Comparison of ENCODE assay signal across 17 cellular contexts in the genomic region with DNA sequence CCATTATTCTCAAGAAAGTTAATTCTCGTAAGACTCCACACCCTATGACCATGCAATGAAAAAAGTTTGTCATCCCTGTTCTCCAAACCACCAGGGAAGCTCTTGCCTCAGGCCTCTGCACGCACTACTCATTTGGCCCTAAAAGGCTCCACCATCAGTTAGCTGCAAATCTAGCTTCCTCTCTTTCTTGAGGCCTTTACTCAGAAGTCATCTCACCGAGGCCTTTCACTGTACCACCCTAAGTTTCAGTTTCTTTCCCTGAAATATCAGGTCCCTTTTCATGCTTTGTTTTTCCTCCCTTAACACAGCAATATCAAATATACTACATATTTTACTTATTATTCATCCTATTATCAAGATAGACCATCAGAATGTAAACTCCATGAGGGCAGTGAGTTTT. TPM values are rescaled to one million over a fixed set of nuclear protein-coding genes. Genes with fewer than 3 reads are reported as not detected.
DNase-seq lines count a peak whose midpoint lies in the region; ATAC-seq, FAIRE-seq and TF ChIP-seq lines count a peak whose summit lies in the region.
"Had no signal": no experiment of that assay in that cellular context is flagged by ENCODE, and none has a peak within 500 bp of the region (broad histone marks: within the 10 kb centered on the region; RNA-seq: fewer than 3 reads in every experiment).

No MANE protein-coding gene starts in this region.

- TF ChIP-seq CTCF in pancreas (IDR thresholded peaks at IDR 0.05) = no peak

- peaks cover 38% of the 10 kb centered on the region for H3K4me1 Mint-ChIP-seq in activated CD8-positive, alpha-beta memory T cell treated with anti-CD3 and anti-CD28 coated beads, Interleukin-2, amount 10 ng/mL, durations not matched to agents 7 days and 5 days
- H3K4me1 Mint-ChIP-seq in memory B cell = no peaks in the 10 kb centered on the region
- H3K4me1 Mint-ChIP-seq: WTC11 had no signal

- no peaks in the 10 kb centered on the region for H3K27me3 ChIP-seq in pancreas
- H3K27me3 ChIP-seq: thyroid gland had no signal

- no peak overlapping the region for H3K4me3 Mint-ChIP-seq in activated CD8-positive, alpha-beta memory T cell treated with anti-CD3 and anti-CD28 coated beads, Interleukin-2, amount 10 ng/mL, durations not matched to agents 7 days and 5 days
- H3K4me3 Mint-ChIP-seq in memory B cell = no peak overlapping the region
- H3K4me3 Mint-ChIP-seq: activated T-cell treated with anti-CD3 and anti-CD28 coated beads, Interleukin-2, amount 50 U/mL, for 24 hours; CD4-positive, alpha-beta memory T cell; dendritic cell treated with granulocyte-macrophage colony-stimulating factor and Interleukin-4, amounts not matched to agents 40 ng/mL and 50 ng/mL, for 4 days; WTC11 had no signal

- peak overlapping the region; percentile 64 for H3K27ac Mint-ChIP-seq in activated CD8-positive, alpha-beta memory T cell treated with anti-CD3 and anti-CD28 coated beads, Interleukin-2, amount 10 ng/mL, durations not matched to agents 7 days and 5 days
- peak overlapping the region; percentile 29 for H3K27ac Mint-ChIP-seq in memory B cell
- H3K27ac Mint-ChIP-seq: activated T-cell treated with anti-CD3 and anti-CD28 coated beads, Interleukin-2, amount 50 U/mL, for 24 hours; CD4-positive, alpha-beta memory T cell; dendritic cell treated with granulocyte-macrophage colony-stimulating factor and Interleukin-4, amounts not matched to agents 40 ng/mL and 50 ng/mL, for 4 days; WTC11 had no signal

- H3K9me3 ChIP-seq in pancreas = no peaks in the 10 kb centered on the region
- H3K9me3 ChIP-seq: A549, thyroid gland had no signal

- peak; percentile 43 for DNase-seq in activated CD8-positive, alpha-beta memory T cell treated with anti-CD3 and anti-CD28 coated beads, Interleukin-2, amount 10 ng/mL, durations not matched to agents 7 days and 5 days
- no peak for DNase-seq in activated CD8-positive, alpha-beta memory T cell treated with anti-CD3 and anti-CD28 coated beads for 24 hours
- DNase-seq in memory B cell (ENCODE audit: low spot score in 2 of 2) (no peak), NCI-H226 (no peak), OCI-M2 (lab: John Stamatoyannopoulos, UW; ENCODE audit: unreplicated experiment) (no peak), pancreas (no peak)
- DNase-seq: activated T-cell treated with anti-CD3 and anti-CD28 coated beads, Interleukin-2, amount 50 U/mL, for 24 hours; aorta; CD4-positive, alpha-beta memory T cell; KBM-7; NCI-H2029 treated with DMSO at 0.1 percent for 48 hours; thyroid gland had no signal

- no peak overlapping the region for H3K4me3 ChIP-seq in pancreas
- H3K4me3 ChIP-seq: A549, thyroid gland had no signal

- no peaks in the 10 kb centered on the region for H3K9me3 Mint-ChIP-seq in activated CD8-positive, alpha-beta memory T cell treated with anti-CD3 and anti-CD28 coated beads, Interleukin-2, amount 10 ng/mL, durations not matched to agents 7 days and 5 days (ENCODE audit: low read depth)
- no peaks in the 10 kb centered on the region for H3K9me3 Mint-ChIP-seq in memory B cell
- H3K9me3 Mint-ChIP-seq: activated T-cell treated with anti-CD3 and anti-CD28 coated beads, Interleukin-2, amount 50 U/mL, for 24 hours; CD4-positive, alpha-beta memory T cell; dendritic cell treated with granulocyte-macrophage colony-stimulating factor and Interleukin-4, amounts not matched to agents 40 ng/mL and 50 ng/mL, for 4 days; WTC11 had no signal

- CTCF ChIA-PET in activated CD8-positive, alpha-beta memory T cell treated with anti-CD3 and anti-CD28 coated beads, Interleukin-2, amount 10 ng/mL, durations not matched to agents 7 days and 5 days (lab: Charles Lee) = interaction anchor here (0.6 to 1.4 kb wide), 3 partner anchors 12 to 226 kb away, joined by 3 to 4 read pairs (median 4); no protein-coding TSS in a partner anchor

- WGBS in pancreas, 2 donors = 94 to 95% methylated on average over 3 of the region's 3 CpGs

- no peak overlapping the region for H3K27ac ChIP-seq in pancreas
- H3K27ac ChIP-seq: A549, thyroid gland had no signal

- no peaks in the 10 kb centered on the region for H3K4me1 ChIP-seq in pancreas

- no peak for FAIRE-seq in pancreas (lab: Jason Lieb, UNC)
- FAIRE-seq: A549 had no signal

- peaks cover 68% of the 10 kb centered on the region for H3K36me3 Mint-ChIP-seq in activated CD8-positive, alpha-beta memory T cell treated with anti-CD3 and anti-CD28 coated beads, Interleukin-2, amount 10 ng/mL, durations not matched to agents 7 days and 5 days
- peaks cover 43% of the 10 kb centered on the region for H3K36me3 Mint-ChIP-seq in memory B cell

- no peaks in the 10 kb centered on the region for H3K27me3 Mint-ChIP-seq in activated CD8-positive, alpha-beta memory T cell treated with anti-CD3 and anti-CD28 coated beads, Interleukin-2, amount 10 ng/mL, durations not matched to agents 7 days and 5 days
- H3K27me3 Mint-ChIP-seq in memory B cell = no peaks in the 10 kb centered on the region
- H3K27me3 Mint-ChIP-seq: activated T-cell treated with anti-CD3 and anti-CD28 coated beads, Interleukin-2, amount 50 U/mL, for 24 hours; CD4-positive, alpha-beta memory T cell; dendritic cell treated with granulocyte-macrophage colony-stimulating factor and Interleukin-4, amounts not matched to agents 40 ng/mL and 50 ng/mL, for 4 days had no signal

- intact Hi-C loops in pancreas (cut with DNase I) = no loop called here

- peak; percentile 76 for ATAC-seq in activated CD8-positive, alpha-beta memory T cell treated with anti-CD3 and anti-CD28 coated beads, Interleukin-2, amount 10 ng/mL, durations not matched to agents 7 days and 5 days
- ATAC-seq in GM21515 (IDR thresholded peaks at IDR 0.05; ENCODE audit: unreplicated experiment) (peak; percentile 63), HG03139 (IDR thresholded peaks at IDR 0.05; ENCODE audit: unreplicated experiment) (peak; percentile 46), memory B cell (ENCODE audit: low read depth) (no peak), pancreas (no peak)
- ATAC-seq: A549, WTC11 had no signal

- no peaks in the 10 kb centered on the region for H3K36me3 ChIP-seq in pancreas
- H3K36me3 ChIP-seq: thyroid gland had no signal

RNA-seq across cellular contexts. Expression of a gene that starts 39.1 kb away (rescaled TPM):
- total RNA-seq in activated CD8-positive, alpha-beta memory T cell treated with anti-CD3 and anti-CD28 coated beads, Interleukin-2, amount 10 ng/mL, durations not matched to agents 7 days and 5 days = 10 to 100 TPM; 74.9 to 81.8 TPM
- 1 to 10 TPM; 1.8 to 5.4 (median 3.0) TPM for total RNA-seq in pancreas
- 1 to 10 TPM; 2.1 to 8.2 TPM for polyA plus RNA-seq in pancreas

Comparison
In these comparisons a context has a peak if more than half of its experiments do, and no peak if none do; other contexts are left out.
1. ATAC-seq: peak in activated CD8-positive, alpha-beta memory T cell treated with anti-CD3 and anti-CD28 coated beads, Interleukin-2, amount 10 ng/mL, durations not matched to agents 7 days and 5 days (single experiment), GM21515 (single experiment) and HG03139 (single experiment); none in memory B cell (single experiment) and pancreas (0 of 4).
2. RNA of a gene that starts 39.1 kb away (total RNA-seq): 74.9 to 81.8 TPM in activated CD8-positive, alpha-beta memory T cell treated with anti-CD3 and anti-CD28 coated beads, Interleukin-2, amount 10 ng/mL, durations not matched to agents 7 days and 5 days; 1.8 to 5.4 TPM in pancreas; every median in the first group is over 10 times any median in the second.